8 cellular contexts compared by ENCODE assay signal in the genomic region with DNA sequence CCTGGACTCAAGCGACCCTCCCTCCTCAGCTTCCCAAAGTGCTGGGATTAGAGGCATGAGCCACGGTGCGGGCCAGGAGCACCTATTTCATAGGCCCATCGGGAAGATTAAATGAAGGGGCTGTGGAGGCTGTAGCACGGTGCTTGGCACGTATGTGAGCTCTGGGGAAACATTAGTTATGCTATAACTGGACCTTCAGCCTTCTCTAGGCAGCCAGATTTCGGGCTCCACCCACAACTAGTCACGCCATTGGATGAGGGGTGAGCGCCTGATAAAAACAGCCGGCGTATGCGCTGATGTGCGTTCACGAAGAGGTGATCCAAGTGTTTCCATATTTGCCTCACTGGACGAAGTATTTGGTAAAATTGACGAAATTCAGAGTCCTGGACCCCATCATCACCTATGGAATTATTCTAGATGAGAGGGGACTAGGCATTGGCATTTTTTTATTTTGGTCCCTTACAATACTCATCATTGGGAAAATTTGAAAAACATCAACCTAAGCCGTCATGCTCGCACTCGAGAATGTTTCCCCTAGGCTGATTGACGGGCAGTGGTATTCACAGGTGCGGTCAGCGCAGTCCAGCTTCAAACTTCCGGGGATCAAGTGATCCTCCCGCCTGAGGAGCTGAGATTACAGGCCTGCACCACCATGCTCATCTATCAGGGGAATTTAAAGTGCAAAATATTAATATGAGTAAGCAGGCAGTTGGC. TPM values are rescaled to one million over a fixed set of nuclear protein-coding genes. Genes with fewer than 3 reads are reported as not detected.
A peak's percentile ranks its signal among the peaks of the same experiment; 100 is the strongest.
DNase-seq lines count a peak whose midpoint lies in the region; ATAC-seq, FAIRE-seq and TF ChIP-seq lines count a peak whose summit lies in the region.

No MANE protein-coding gene starts in this region.

- POLR2A ChIA-PET in PC-3 (lab: Charles Lee; ENCODE audit: unreplicated experiment) = interaction anchor here (0.7 kb wide), 1 partner anchor 128 kb away, joined by 11 read pairs; no protein-coding TSS in a partner anchor

- CTCF ChIA-PET in PC-3 (lab: Charles Lee) = interaction anchor here (0.6 kb wide), 1 partner anchor 75 kb away, joined by 4 read pairs; no protein-coding TSS in a partner anchor

- DNase-seq in GM12865 (ENCODE audit: low read depth) (no peak), PC-3 (no peak), epidermal melanocyte (ENCODE audit: insufficient read length, low spot score) (peak; percentile 7), sigmoid colon (no peak), OCI-M1 (lab: John Stamatoyannopoulos, UW) (no peak), HTR-8/SVneo (ENCODE audit: insufficient read length, low spot score) (no peak), HK-2 (ENCODE audit: unreplicated experiment) (no peak), DMS79 (lab: John Stamatoyannopoulos, UW) (no peak)

- H3K27me3 ChIP-seq in PC-3 (ENCODE audit: low read length) = no peaks in the 10 kb centered on the region
- H3K27me3 ChIP-seq in sigmoid colon = no peaks in the 10 kb centered on the region

- no peak for TF ChIP-seq CTCF in GM12865 (IDR thresholded peaks at IDR 0.05; ENCODE audit: insufficient read depth, low read depth, low read length, missing control alignments)
- TF ChIP-seq CTCF in PC-3 (conservative IDR thresholded peaks at IDR 0.05; ENCODE audit: low read depth, low read length) = no peak
- no peak for TF ChIP-seq CTCF in sigmoid colon (IDR thresholded peaks at IDR 0.05)

- peak overlapping the region; percentile 80; the same call in 1 of the 2 replicates for H3K9ac ChIP-seq in PC-3 (ENCODE audit: low read length)

- peaks cover 17% of the 10 kb centered on the region for H4K20me1 ChIP-seq in PC-3 (ENCODE audit: low read length)

- H3F3A ChIP-seq in PC-3 (ENCODE audit: low read length, unreplicated experiment) = no peaks in the 10 kb centered on the region

- ATAC-seq in PC-3 = no peak

- BruUV-seq in PC-3 (replicated peaks; lab: Mats Ljungman, UMichigan) = no TSS peak

- peaks cover 40% of the 10 kb centered on the region for H3K79me2 ChIP-seq in PC-3 (ENCODE audit: low read length)

- intact Hi-C loops in PC-3 (cut with micrococcal nuclease) = loop anchor here (2.0 to 5.0 kb wide), 2 partner anchors 13 to 160 kb away; no protein-coding TSS in a partner anchor
- intact Hi-C loops in sigmoid colon (cut with DNase I) = loop anchor here (1.0 to 5.0 kb wide), 2 partner anchors 16 to 70 kb away; partner anchors contain the start of genes RPL13 and SPG7

- H3K9me2 ChIP-seq in PC-3 (replicated peaks; ENCODE audit: low read length) = no peaks in the 10 kb centered on the region

- H3K4me3 ChIP-seq in GM12865 (ENCODE audit: low read depth, low read length) (peak overlapping the region; percentile 77), PC-3 (ENCODE audit: low read length) (peak overlapping the region; percentile 81), sigmoid colon (peak overlapping the region in 3 of 4 donors; percentile 69 to 98 (median 98))

- peak overlapping the region; percentile 93 for H3K4me2 ChIP-seq in PC-3 (ENCODE audit: low read length)

- H3K27ac ChIP-seq in PC-3 (ENCODE audit: low read length) (no peak overlapping the region), sigmoid colon (peak overlapping the region; percentile 91 to 100 (median 96))

- WGBS in sigmoid colon, 2 donors = 88 to 90% methylated on average over 24 of the region's 24 CpGs

- no peak for TF ChIP-seq EP300 in sigmoid colon (IDR thresholded peaks at IDR 0.05)

- FAIRE-seq in HTR-8/SVneo (lab: Jason Lieb, UNC) = no peak

- H3K36me3 ChIP-seq in PC-3 (ENCODE audit: low read depth, low read length) = 0 out of 2 replicates have a peak, but pooled peaks cover 5% of the 10 kb centered on the region
- no peaks in the 10 kb centered on the region for H3K36me3 ChIP-seq in sigmoid colon

- H3K9me3 ChIP-seq in PC-3 (ENCODE audit: low read length) = no peaks in the 10 kb centered on the region
- no peaks in the 10 kb centered on the region for H3K9me3 ChIP-seq in sigmoid colon

- TF ChIP-seq POLR2A in sigmoid colon (IDR thresholded peaks at IDR 0.05) = no peak

- H3K4me1 ChIP-seq in PC-3 (ENCODE audit: insufficient read depth, low read length) = peaks cover 21% of the 10 kb centered on the region
- peaks cover 0 to 37% (median 30%) of the 10 kb centered on the region in 4 donors for H3K4me1 ChIP-seq in sigmoid colon

- no peak overlapping the region for H2AFZ ChIP-seq in PC-3 (ENCODE audit: low read length)

RNA-seq across cellular contexts. Expression of gene ANKRD11, which starts 1.8 kb away (rescaled TPM):
- total RNA-seq in PC-3 (2014; rRNA removed) = 65.0 and 92.6 TPM in 2 replicates
- total RNA-seq in sigmoid colon = 100 to 1,000 TPM in 1 of 4 donors, 10 to 100 TPM in 3; 42.6 to 161 (median 48.8) TPM
- 10 to 100 TPM; 30.6 to 96.8 (median 37.0) TPM for polyA plus RNA-seq in sigmoid colon

RNA-seq across cellular contexts. Expression of gene SPG7, which starts 16.1 kb away (rescaled TPM):
- 94.3 and 106 TPM in 2 replicates for total RNA-seq in PC-3 (2014; rRNA removed)
- 100 to 1,000 TPM in 2 of 4 donors, 10 to 100 TPM in 2; 69.4 to 211 (median 113) TPM for total RNA-seq in sigmoid colon
- 100 to 1,000 TPM in 1 of 3 donors, 10 to 100 TPM in 2; 27.7 to 110 (median 33.6) TPM for polyA plus RNA-seq in sigmoid colon
